In genomic region chr10:102153093-102153620, GRCh38 we compare ENCODE assay signal across 1 cellular context.
A peak's percentile ranks its signal among the peaks of the same experiment; 100 is the strongest.
TF ChIP-seq lines count a peak whose summit lies in the region.

No MANE protein-coding gene starts in this region.

TF ChIP-seq in K562, 482 proteins besides CTCF, POLR2A, EP300 and RAD21:
- TF ChIP-seq SIN3A (IDR thresholded peaks at IDR 0.05; ENCODE audit: borderline replicate concordance in 2 of 2, control insufficient read depth in 1 of 2, low read depth in 2 of 2, low read length in 2 of 2): peak in 1 of 2 experiments; percentile 28; a peak in 1 of 4 replicates
- no peak for TF ChIP-seq ZNF224 (CRISPR knock-in tag; IDR thresholded peaks at IDR 0.05)
